In genomic region chr7:13414661-13415105, GRCh38 we compare ENCODE assay signal across 9 cellular contexts.
A peak's percentile ranks its signal among the peaks of the same experiment; 100 is the strongest.
DNase-seq lines count a peak whose midpoint lies in the region; ATAC-seq and TF ChIP-seq lines count a peak whose summit lies in the region.
"Had no signal": no experiment of that assay in that cellular context is flagged by ENCODE, and none has a peak within 500 bp of the region (broad histone marks: within the 10 kb centered on the region; RNA-seq: fewer than 3 reads in every experiment).

No MANE protein-coding gene starts in this region.

- peak overlapping the region; percentile 32; the same call in 1 of the 2 replicates for H3K9ac ChIP-seq in OCI-LY1 (ENCODE audit: low read length)
- H3K9ac ChIP-seq in parathyroid adenoma, result no peak overlapping the region

- H4K20me1 ChIP-seq in OCI-LY1 (ENCODE audit: insufficient read depth, low read length), result no peaks in the 10 kb centered on the region

- H3K27me3 ChIP-seq in OCI-LY1 (ENCODE audit: insufficient read depth, low read length) (no peaks in the 10 kb centered on the region), parathyroid adenoma (ENCODE audit: control insufficient read depth, insufficient read depth, low read length) (no peaks in the 10 kb centered on the region)

- H2AFZ ChIP-seq in OCI-LY1 (ENCODE audit: low read length) (peak overlapping the region; percentile 46; the same call in 1 of the 2 replicates), parathyroid adenoma (no peak overlapping the region)

- no peaks in the 10 kb centered on the region; the same call in 1 of the 2 replicates for H3F3A ChIP-seq in OCI-LY1 (ENCODE audit: insufficient read depth, low read length)

- no peak for TF ChIP-seq CTCF in OCI-LY1 (IDR thresholded peaks at IDR 0.05; ENCODE audit: low read length)
- TF ChIP-seq CTCF in choroid plexus epithelial cell (conservative IDR thresholded peaks at IDR 0.05; ENCODE audit: low read depth, low read length), result no peak
- no peak for TF ChIP-seq CTCF in parathyroid adenoma (IDR thresholded peaks at IDR 0.05)

- H3K4me1 ChIP-seq in OCI-LY1 (ENCODE audit: insufficient read depth, low read length, severe bottlenecking), result peaks cover 64% of the 10 kb centered on the region
- no peaks in the 10 kb centered on the region for H3K4me1 ChIP-seq in parathyroid adenoma

- H3K9me3 ChIP-seq in OCI-LY1 (ENCODE audit: low read length) (peaks cover 11% of the 10 kb centered on the region; the same call in 1 of the 2 replicates), parathyroid adenoma (ENCODE audit: control insufficient read depth, low read length) (no peaks in the 10 kb centered on the region)

- H3K4me3 ChIP-seq in OCI-LY1 (ENCODE audit: low read depth, low read length, poor library complexity, severe bottlenecking), result peak overlapping the region; percentile 32
- no peak overlapping the region for H3K4me3 ChIP-seq in choroid plexus epithelial cell (ENCODE audit: low read depth, low read length)
- no peak overlapping the region for H3K4me3 ChIP-seq in parathyroid adenoma (ENCODE audit: low read depth, low read length)

- H3K27ac ChIP-seq in OCI-LY1 (ENCODE audit: low read depth, low read length, poor library complexity, severe bottlenecking) (peak overlapping the region; percentile 88), parathyroid adenoma (no peak overlapping the region)

- ATAC-seq in GM18867 (IDR thresholded peaks at IDR 0.05; ENCODE audit: unreplicated experiment), result no peak

- no peaks in the 10 kb centered on the region for H3K9me2 ChIP-seq in OCI-LY1 (ENCODE audit: low read depth, low read length)

- H3K36me3 ChIP-seq in OCI-LY1 (ENCODE audit: insufficient read depth, low read length) (no peaks in the 10 kb centered on the region; the same call in 1 of the 2 replicates), parathyroid adenoma (ENCODE audit: control insufficient read depth, insufficient read depth, low read length) (no peaks in the 10 kb centered on the region)

- DNase-seq in HS-5 (ENCODE audit: low read depth) (peak; percentile 9), choroid plexus epithelial cell (ENCODE audit: low read depth) (peak; percentile 31), NCI-H1694 (lab: John Stamatoyannopoulos, UW) (no peak)
- no peak for DNase-seq in activated CD8-positive, alpha-beta memory T cell treated with anti-CD3 and anti-CD28 coated beads, Interleukin-2, amount 50 U/mL, for 4 hours
- DNase-seq: activated CD8-positive, alpha-beta memory T cell treated with anti-CD3 and anti-CD28 coated beads for 24 hours; retina had no signal

- H3K4me2 ChIP-seq in OCI-LY1 (ENCODE audit: low read length) (peak overlapping the region; percentile 60), parathyroid adenoma (ENCODE audit: low read length) (peak overlapping the region; percentile 30)

- H3K79me2 ChIP-seq in OCI-LY1 (ENCODE audit: insufficient read depth, low read length) (no peaks in the 10 kb centered on the region), parathyroid adenoma (no peaks in the 10 kb centered on the region)

Comparison
In these comparisons a context has a peak if more than half of its experiments do, and no peak if none do; other contexts are left out.
1. DNase-seq: peak in HS-5 (single experiment) and choroid plexus epithelial cell (single experiment); none in activated CD8-positive, alpha-beta memory T cell treated with anti-CD3 and anti-CD28 coated beads, Interleukin-2, amount 50 U/mL, for 4 hours (single experiment) and NCI-H1694 (single experiment).